In the genomic region with DNA sequence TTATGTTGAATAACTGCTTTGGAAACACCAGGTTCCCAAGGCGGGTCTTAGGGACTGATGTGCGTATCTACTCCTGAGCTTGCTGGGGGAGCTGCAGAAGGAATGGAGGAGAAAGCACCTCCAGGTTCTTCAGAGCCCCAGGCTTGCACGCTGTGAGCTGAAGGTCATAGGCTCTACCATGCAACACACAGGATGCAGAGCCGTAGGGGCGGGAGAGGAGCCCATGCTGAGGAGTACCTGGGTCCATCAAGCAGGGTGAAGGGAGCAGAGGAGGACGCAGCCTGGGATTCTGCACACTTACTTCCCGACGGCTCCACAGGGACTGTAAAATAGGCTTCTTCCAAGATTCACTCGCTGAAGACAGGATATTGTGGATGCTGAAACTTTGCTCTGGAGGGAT, we compare ENCODE assay signal across 7 cellular contexts.
"Had no signal": no experiment of that assay in that cellular context is flagged by ENCODE, and none has a peak within 500 bp of the region (broad histone marks: within the 10 kb centered on the region; RNA-seq: fewer than 3 reads in every experiment).

No MANE protein-coding gene starts in this region.

- H3K4me3 ChIP-seq: GM12878 had no signal

- ATAC-seq: GM12878 had no signal

- DNase-seq: GDM1, GF-D8 had no signal

- FAIRE-seq: G401.6, GM12878, GM12891, GM18507, GM19239 had no signal
